In the genomic region with DNA sequence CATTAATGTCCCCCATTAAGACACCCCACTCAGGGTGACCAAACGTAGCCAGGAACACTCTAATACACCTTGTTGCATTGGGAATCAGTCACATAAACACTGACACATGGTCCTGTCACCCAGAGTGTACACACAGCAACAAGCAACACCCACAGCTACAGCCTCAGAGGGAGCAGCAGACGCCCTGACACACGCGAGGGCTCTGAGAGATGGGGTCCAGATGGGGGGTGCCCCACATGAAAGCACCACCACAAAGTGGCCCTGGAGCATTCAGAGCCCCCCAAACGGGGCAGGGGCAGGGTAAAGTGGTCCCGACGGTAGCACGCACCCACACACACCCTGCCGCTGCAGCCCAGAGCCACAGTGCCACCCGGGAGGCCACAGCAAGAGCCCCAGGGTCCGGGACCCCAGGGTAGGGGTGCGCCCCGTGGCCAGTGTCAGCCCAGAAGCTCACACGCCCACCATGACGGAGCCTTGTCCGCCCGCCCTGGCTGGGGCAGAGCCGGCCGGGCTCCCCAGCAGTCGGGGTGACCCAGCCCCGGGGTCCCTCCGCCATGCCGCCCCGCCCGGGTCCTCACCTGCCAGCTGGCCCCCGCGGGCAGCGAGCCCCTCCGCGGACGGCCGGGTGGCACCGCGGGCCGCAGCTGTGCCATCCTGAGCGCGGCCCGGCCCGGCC, we compare ENCODE assay signal across 10 cellular contexts. TPM values are rescaled to one million over a fixed set of nuclear protein-coding genes. Genes with fewer than 3 reads are reported as not detected.
DNase-seq lines count a peak whose midpoint lies in the region; ATAC-seq, FAIRE-seq and TF ChIP-seq lines count a peak whose summit lies in the region.
"Had no signal": no experiment of that assay in that cellular context is flagged by ENCODE, and none has a peak within 500 bp of the region (broad histone marks: within the 10 kb centered on the region; RNA-seq: fewer than 3 reads in every experiment).

No MANE protein-coding gene starts in this region.

- no peak overlapping the region for H3K27ac ChIP-seq in CD4-positive, alpha-beta memory T cell (ENCODE audit: low read depth, low read length)
- no peak overlapping the region for H3K27ac ChIP-seq in OCI-LY1 (ENCODE audit: low read depth, low read length, poor library complexity, severe bottlenecking)
- H3K27ac ChIP-seq in endodermal cell (ENCODE audit: low read depth, low read length) = no peak overlapping the region

- no peaks in the 10 kb centered on the region for H3K79me2 ChIP-seq in OCI-LY1 (ENCODE audit: insufficient read depth, low read length)

- no peaks in the 10 kb centered on the region for H3K9me3 ChIP-seq in CD4-positive, alpha-beta memory T cell (ENCODE audit: control insufficient read depth in 1 of 2, low read length in 2 of 2)
- H3K9me3 ChIP-seq in OCI-LY1 (ENCODE audit: low read length) (no peaks in the 10 kb centered on the region), endodermal cell (ENCODE audit: control insufficient read depth, low read length) (no peaks in the 10 kb centered on the region)

- H3K27me3 ChIP-seq in CD4-positive, alpha-beta memory T cell (ENCODE audit: insufficient read depth, low read length) = no peaks in the 10 kb centered on the region
- no peaks in the 10 kb centered on the region for H3K27me3 ChIP-seq in OCI-LY1 (ENCODE audit: insufficient read depth, low read length)
- H3K27me3 ChIP-seq in endodermal cell (ENCODE audit: control insufficient read depth, insufficient read depth, low read length, poor library complexity, severe bottlenecking) = no peaks in the 10 kb centered on the region

- POLR2A ChIA-PET in CD4-positive, alpha-beta memory T cell (lab: Charles Lee; ENCODE audit: partially characterized antibody) = no interaction called here

- CTCF ChIA-PET in CD4-positive, alpha-beta memory T cell (lab: Charles Lee; ENCODE audit: partially characterized antibody) = no interaction called here

- no peaks in the 10 kb centered on the region for H3K9me3 Mint-ChIP-seq in CD4-positive, alpha-beta memory T cell
- H3K9me3 Mint-ChIP-seq in endodermal cell (no peaks in the 10 kb centered on the region), nephron (no peaks in the 10 kb centered on the region)

- no peaks in the 10 kb centered on the region for H3K36me3 ChIP-seq in CD4-positive, alpha-beta memory T cell (ENCODE audit: insufficient read depth, low read length)
- no peaks in the 10 kb centered on the region for H3K36me3 ChIP-seq in OCI-LY1 (ENCODE audit: insufficient read depth, low read length)
- no peaks in the 10 kb centered on the region for H3K36me3 ChIP-seq in endodermal cell (ENCODE audit: control insufficient read depth, insufficient read depth, low read length)

- H3K9me2 ChIP-seq in OCI-LY1 (ENCODE audit: low read depth, low read length) = no peaks in the 10 kb centered on the region

- no peak for TF ChIP-seq POLR2A in GM12891 (IDR thresholded peaks at IDR 0.05; ENCODE audit: low read depth, low read length)

- H3K4me1 Mint-ChIP-seq in CD4-positive, alpha-beta memory T cell = peaks cover 5 to 16% (median 10%) of the 10 kb centered on the region in 4 donors
- H3K4me1 Mint-ChIP-seq in endodermal cell (peaks cover 17% of the 10 kb centered on the region), nephron (peaks cover 45% of the 10 kb centered on the region)

- 27 to 50% methylated on average over 9 to 39 of the region's 39 CpGs for WGBS in endodermal cell (ENCODE audit: insufficient coverage in 1 of 2, insufficient read length in 1 of 2), 2 experiments

- no peak overlapping the region for H3K27ac Mint-ChIP-seq in CD4-positive, alpha-beta memory T cell
- H3K27ac Mint-ChIP-seq in endodermal cell (no peak overlapping the region), nephron (peak overlapping the region in 2 of 3 experiments; percentile 41 to 63)

- peak overlapping the region in 7 of 8 donors; percentile 57 to 79 (median 63) for H3K4me3 Mint-ChIP-seq in CD4-positive, alpha-beta memory T cell
- peak overlapping the region; percentile 54 for H3K4me3 Mint-ChIP-seq in endodermal cell
- peak overlapping the region; percentile 34 to 80 (median 63) for H3K4me3 Mint-ChIP-seq in nephron

- intact Hi-C loops in CD4-positive, alpha-beta memory T cell (cut with micrococcal nuclease) = no loop called here

- no peaks in the 10 kb centered on the region for H3K4me1 ChIP-seq in CD4-positive, alpha-beta memory T cell (ENCODE audit: insufficient read depth, low read length)
- H3K4me1 ChIP-seq in OCI-LY1 (ENCODE audit: insufficient read depth, low read length, severe bottlenecking) (no peaks in the 10 kb centered on the region), endodermal cell (ENCODE audit: control insufficient read depth, insufficient read depth, low read length) (peaks cover 14% of the 10 kb centered on the region)

- no peak for DNase-seq in CD4-positive, alpha-beta memory T cell
- no peak for DNase-seq in endodermal cell
- no peak for DNase-seq in GM12891 (ENCODE audit: insufficient read length, low spot score)
- no peak for DNase-seq in HuH-7.5 (ENCODE audit: low spot score)
- DNase-seq: DMS79, NCI-H1092 had no signal

- H3K4me3 ChIP-seq in CD4-positive, alpha-beta memory T cell (ENCODE audit: low read length in 2 of 2) = no peak overlapping the region
- peak overlapping the region; percentile 27 for H3K4me3 ChIP-seq in OCI-LY1 (ENCODE audit: low read depth, low read length, poor library complexity, severe bottlenecking)
- no peak overlapping the region for H3K4me3 ChIP-seq in endodermal cell (ENCODE audit: low read length)

- ATAC-seq in HG02623 (IDR thresholded peaks at IDR 0.05; ENCODE audit: unreplicated experiment) = no peak
- ATAC-seq in GM18867 (IDR thresholded peaks at IDR 0.05; ENCODE audit: unreplicated experiment) = no peak

- no peak for FAIRE-seq in GM12891 (lab: Jason Lieb, UNC)

- H2AFZ ChIP-seq in OCI-LY1 (ENCODE audit: low read length) = no peak overlapping the region

- H3K36me3 Mint-ChIP-seq in CD4-positive, alpha-beta memory T cell = no peaks in the 10 kb centered on the region
- H3K36me3 Mint-ChIP-seq in endodermal cell (ENCODE audit: low read depth) = no peaks in the 10 kb centered on the region
- no peaks in the 10 kb centered on the region for H3K36me3 Mint-ChIP-seq in nephron (ENCODE audit: low read depth)

- no peak for TF ChIP-seq CTCF in OCI-LY1 (IDR thresholded peaks at IDR 0.05; ENCODE audit: low read length)
- no peak for TF ChIP-seq CTCF in endodermal cell (conservative IDR thresholded peaks at IDR 0.05)
- no peak for TF ChIP-seq CTCF in nephron (IDR thresholded peaks at IDR 0.05; ENCODE audit: unreplicated experiment in 3 of 3)

- H4K20me1 ChIP-seq in OCI-LY1 (ENCODE audit: insufficient read depth, low read length) = no peaks in the 10 kb centered on the region

- H3K9ac ChIP-seq in OCI-LY1 (ENCODE audit: low read length) (no peak overlapping the region), endodermal cell (ENCODE audit: extremely low read depth, low read length, poor library complexity, severe bottlenecking) (no peak overlapping the region)

- H3K27me3 Mint-ChIP-seq in CD4-positive, alpha-beta memory T cell = peaks cover 10 to 14% of the 10 kb centered on the region in 2 donors
- H3K27me3 Mint-ChIP-seq in endodermal cell (ENCODE audit: insufficient read depth) (peaks cover 11% of the 10 kb centered on the region), nephron (ENCODE audit: low read depth) (peaks cover 22% of the 10 kb centered on the region)

- H3K4me2 ChIP-seq in OCI-LY1 (ENCODE audit: low read length) = no peak overlapping the region

- H3F3A ChIP-seq in OCI-LY1 (ENCODE audit: insufficient read depth, low read length) = no peaks in the 10 kb centered on the region

TF ChIP-seq in GM12891, 5 proteins besides CTCF, POLR2A, EP300 and RAD21:
- TF ChIP-seq TAF1 (IDR thresholded peaks at IDR 0.05; ENCODE audit: low read depth, low read length) (no peak), SPI1 (IDR thresholded peaks at IDR 0.05; ENCODE audit: low read depth, low read length) (no peak), PAX5 (IDR thresholded peaks at IDR 0.05; ENCODE audit: insufficient read depth, low read length, severe bottlenecking) (no peak), POLR2AphosphoS5 (IDR thresholded peaks at IDR 0.05; ENCODE audit: low read depth, low read length) (no peak), POU2F2 (IDR thresholded peaks at IDR 0.05; ENCODE audit: low read depth, low read length) (no peak)

RNA-seq across cellular contexts. Expression of a gene that starts 47.3 kb away (rescaled TPM):
- total RNA-seq in CD4-positive, alpha-beta memory T cell = under 1 TPM; 0.23 to 0.72 TPM
- not detected for polyA plus RNA-seq in CD4-positive, alpha-beta memory T cell
- 1 to 10 TPM; 8.0 to 8.2 TPM for total RNA-seq in endodermal cell
- 5.2 TPM for polyA plus RNA-seq in endodermal cell (2013, experiment 1 of 2)
- polyA plus RNA-seq in endodermal cell (2013, experiment 2 of 2) = 5.8 TPM
- 0.49 TPM for polyA plus RNA-seq in GM12891 (2012; ENCODE audit: low read depth, missing spikeins)

Comparison
In these comparisons a context has a peak if more than half of its experiments do, and no peak if none do; other contexts are left out.
1. H3K27ac Mint-ChIP-seq: peak in nephron (2 of 3); none in CD4-positive, alpha-beta memory T cell (0 of 7) and endodermal cell (single experiment).
2. RNA of a gene that starts 47.3 kb away (total RNA-seq): 8.0 to 8.2 TPM in endodermal cell; 0.23 to 0.72 TPM in CD4-positive, alpha-beta memory T cell; every median in the first group is over 4 times any median in the second.
3. Peak in every context shown above with its lines, with median percentiles within 50 percentile points of each other: H3K4me3 Mint-ChIP-seq.